Comparison of ENCODE assay signal across 1 cellular context in genomic region chr17:14515015-14515414, GRCh38.
TF ChIP-seq lines count a peak whose summit lies in the region.

No MANE protein-coding gene starts in this region.

TF ChIP-seq in liver, 16 proteins besides CTCF, POLR2A, EP300 and RAD21 (continued from another document):
- TF ChIP-seq ZBTB33 (IDR thresholded peaks at IDR 0.05) (no peak), JUND (IDR thresholded peaks at IDR 0.05) (no peak)
